In genomic region chr3:55584716-55585368, GRCh38 we compare ENCODE assay signal across 17 cellular contexts.
DNase-seq lines count a peak whose midpoint lies in the region; ATAC-seq and TF ChIP-seq lines count a peak whose summit lies in the region.
"Had no signal": no experiment of that assay in that cellular context is flagged by ENCODE, and none has a peak within 500 bp of the region (broad histone marks: within the 10 kb centered on the region; RNA-seq: fewer than 3 reads in every experiment).

No MANE protein-coding gene starts in this region.

- H3K27ac Mint-ChIP-seq in immature natural killer cell, result no peak overlapping the region
- H3K27ac Mint-ChIP-seq: CD4-positive, CD25-positive, alpha-beta regulatory T cell; IgD-negative memory B cell had no signal

- TF ChIP-seq POLR2A in uterus (IDR thresholded peaks at IDR 0.05), result no peak

- H3K27me3 ChIP-seq in mesenchymal stem cell (ENCODE audit: control insufficient read depth in 1 of 2, insufficient read depth in 1 of 2, low read length in 2 of 2), result peaks cover 4 to 57% of the 10 kb centered on the region in 2 experiments
- no peaks in the 10 kb centered on the region for H3K27me3 ChIP-seq in uterus
- H3K27me3 ChIP-seq: Peyer's patch had no signal

- no peak overlapping the region for H3K14ac ChIP-seq in mesenchymal stem cell (ENCODE audit: low read length in 2 of 2)

- H2BK12ac ChIP-seq in mesenchymal stem cell (ENCODE audit: low read length in 2 of 2), result peak overlapping the region in 1 of 2 experiments; percentile 32

- H3K9ac ChIP-seq in SK-N-MC (ENCODE audit: insufficient read length) (no peak overlapping the region), mesenchymal stem cell (ENCODE audit: low read length) (no peak overlapping the region)

- TF ChIP-seq CTCF in uterus (IDR thresholded peaks at IDR 0.05), result no peak

- H4K91ac ChIP-seq in mesenchymal stem cell (ENCODE audit: low read length), result no peak overlapping the region

- no peak overlapping the region for H3K18ac ChIP-seq in mesenchymal stem cell (ENCODE audit: low read depth in 1 of 2, low read length in 2 of 2)

- H3K23ac ChIP-seq in mesenchymal stem cell (ENCODE audit: low read length in 2 of 2), result no peak overlapping the region

- no peak overlapping the region for H2AFZ ChIP-seq in mesenchymal stem cell (ENCODE audit: low read depth, low read length)

- H4K8ac ChIP-seq in mesenchymal stem cell (ENCODE audit: low read length), result no peak overlapping the region

- H3K36me3 Mint-ChIP-seq in immature natural killer cell, result no peaks in the 10 kb centered on the region
- H3K36me3 Mint-ChIP-seq: CD4-positive, CD25-positive, alpha-beta regulatory T cell had no signal

- peaks cover 0 to 5% (median 2%) of the 10 kb centered on the region in 6 donors for H3K9me3 Mint-ChIP-seq in immature natural killer cell
- H3K9me3 Mint-ChIP-seq: H9 had no signal

- no peaks in the 10 kb centered on the region for H3K9me3 ChIP-seq in SK-N-MC (ENCODE audit: low read depth, low read length)
- no peaks in the 10 kb centered on the region for H3K9me3 ChIP-seq in mesenchymal stem cell (ENCODE audit: control insufficient read depth, low read length)
- H3K9me3 ChIP-seq in uterus, result no peaks in the 10 kb centered on the region
- H3K9me3 ChIP-seq: Peyer's patch had no signal

- peaks cover 3 to 8% (median 3%) of the 10 kb centered on the region in 3 donors for H3K27me3 Mint-ChIP-seq in immature natural killer cell (ENCODE audit: low read depth in 3 of 3)
- H3K27me3 Mint-ChIP-seq: CD4-positive, CD25-positive, alpha-beta regulatory T cell had no signal

- H2BK15ac ChIP-seq in mesenchymal stem cell (ENCODE audit: low read depth, poor library complexity, severe bottlenecking), result no peak overlapping the region

- no peak overlapping the region for H2AK5ac ChIP-seq in mesenchymal stem cell (ENCODE audit: low read length, severe bottlenecking)

- 52% methylated on average over 15 of the region's 15 CpGs for WGBS in mesenchymal stem cell

- no peak overlapping the region for H3K4me3 ChIP-seq in SK-N-MC
- no peak overlapping the region for H3K4me3 ChIP-seq in mesenchymal stem cell (ENCODE audit: insufficient read depth in 1 of 2, low read depth in 1 of 2, low read length in 2 of 2)
- H3K4me3 ChIP-seq in uterus, result no peak overlapping the region
- H3K4me3 ChIP-seq: GM12878, Peyer's patch had no signal

- no peak overlapping the region for H2BK5ac ChIP-seq in mesenchymal stem cell (ENCODE audit: low read depth, low read length, poor library complexity, severe bottlenecking)

- H2BK120ac ChIP-seq in mesenchymal stem cell (ENCODE audit: low read depth, low read length), result peak overlapping the region; percentile 27

- H3K4me1 ChIP-seq in mesenchymal stem cell (ENCODE audit: control insufficient read depth, insufficient read depth, low read depth, low read length), result peaks cover 5% of the 10 kb centered on the region
- peaks cover 0 to 2% of the 10 kb centered on the region in 2 donors for H3K4me1 ChIP-seq in uterus
- H3K4me1 ChIP-seq: Peyer's patch had no signal

- no peak overlapping the region for H3K4me3 Mint-ChIP-seq in immature natural killer cell
- H3K4me3 Mint-ChIP-seq: CD4-positive, CD25-positive, alpha-beta regulatory T cell; H9; IgD-negative memory B cell had no signal

- H3K36me3 ChIP-seq in SK-N-MC (ENCODE audit: insufficient read depth, low read length), result no peaks in the 10 kb centered on the region
- no peaks in the 10 kb centered on the region for H3K36me3 ChIP-seq in mesenchymal stem cell (ENCODE audit: control insufficient read depth in 1 of 2, insufficient read depth in 2 of 2, low read depth in 1 of 2, low read length in 2 of 2)
- no peaks in the 10 kb centered on the region for H3K36me3 ChIP-seq in uterus
- H3K36me3 ChIP-seq: Peyer's patch had no signal

- intact Hi-C loops in uterus (cut with DNase I; ENCODE audit: low total_unique reads), result no loop called here
- intact Hi-C loops in left colon (cut with DNase I, micrococcal nuclease), result no loop called here

- no peak overlapping the region for H3K4ac ChIP-seq in mesenchymal stem cell (ENCODE audit: low read depth in 1 of 2, low read length in 2 of 2)

- H3K4me2 ChIP-seq in mesenchymal stem cell (ENCODE audit: low read length, poor library complexity, severe bottlenecking), result no peak overlapping the region

- peak; percentile 16 for DNase-seq in NCI-H69 (lab: John Stamatoyannopoulos, UW)
- DNase-seq in SK-N-MC (ENCODE audit: low read depth, low spot score), result no peak
- no peak for DNase-seq in mesenchymal stem cell
- no peak for DNase-seq in uterus
- DNase-seq in left colon, result no peak
- DNase-seq in NCI-H446 (lab: John Stamatoyannopoulos, UW), result no peak
- DNase-seq in immature natural killer cell, result no peak
- DNase-seq: CD4-positive, CD25-positive, alpha-beta regulatory T cell; DMS79 treated with DMSO at 0.1 percent for 48 hours; H9; NCI-H1417; NCI-H1694 treated with DMSO at 0.1 percent for 48 hours; NCI-H2081 treated with DMSO at 0.1 percent for 48 hours; NCI-H774; Peyer's patch had no signal

- H3K27ac ChIP-seq in SK-N-MC, result peak overlapping the region; percentile 85; the same call in 1 of the 2 replicates
- no peak overlapping the region for H3K27ac ChIP-seq in mesenchymal stem cell (ENCODE audit: low read length, poor library complexity, severe bottlenecking)
- H3K27ac ChIP-seq in uterus, result peak overlapping the region; percentile 15 to 52
- H3K27ac ChIP-seq: Peyer's patch had no signal

- no peaks in the 10 kb centered on the region for H3K79me1 ChIP-seq in mesenchymal stem cell (replicated peaks; ENCODE audit: low read length, poor library complexity, severe bottlenecking)

- no peak for ATAC-seq in left colon
- ATAC-seq: GM12878 had no signal

- no peaks in the 10 kb centered on the region for H3K4me1 Mint-ChIP-seq in immature natural killer cell
- H3K4me1 Mint-ChIP-seq: CD4-positive, CD25-positive, alpha-beta regulatory T cell had no signal
